In the genomic region with DNA sequence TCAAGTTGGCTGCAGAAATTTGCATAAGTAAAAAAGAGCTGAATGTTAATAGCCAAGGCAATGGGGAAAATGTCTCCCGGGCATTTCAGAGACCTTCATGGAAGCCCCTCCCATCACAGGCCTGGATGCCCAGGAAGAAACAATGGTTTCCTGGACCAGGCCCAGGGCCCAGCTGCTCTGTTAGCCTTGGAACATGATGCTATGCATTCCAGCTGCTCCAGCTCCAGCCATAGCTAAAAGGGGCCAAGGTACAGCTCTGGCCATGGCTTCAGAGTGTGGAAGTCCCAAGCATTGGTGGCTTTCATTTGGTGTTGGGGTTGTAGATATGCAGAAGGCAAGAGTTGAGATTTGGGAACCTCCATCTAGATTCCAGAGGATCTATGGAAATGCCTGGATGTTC, we compare ENCODE assay signal across 28 cellular contexts.
"Had no signal": no experiment of that assay in that cellular context is flagged by ENCODE, and none has a peak within 500 bp of the region (broad histone marks: within the 10 kb centered on the region; RNA-seq: fewer than 3 reads in every experiment).

No MANE protein-coding gene starts in this region.

- H3K4me1 ChIP-seq: colonic mucosa, esophagus muscularis mucosa, foreskin keratinocyte, gastrocnemius medialis, gastroesophageal sphincter had no signal

- ATAC-seq: effector memory CD8-positive, alpha-beta T cell; esophagus mucosa; foreskin keratinocyte; gastrocnemius medialis; gastroesophageal sphincter; heart left ventricle had no signal

- H3K4me3 ChIP-seq: colonic mucosa, coronary artery, dorsolateral prefrontal cortex, esophagus muscularis mucosa, esophagus squamous epithelium, gastrocnemius medialis, gastroesophageal sphincter, heart left ventricle had no signal

- H3K4me1 Mint-ChIP-seq: endodermal cell had no signal

- H3K9me3 ChIP-seq: colonic mucosa, esophagus muscularis mucosa, esophagus squamous epithelium, gastrocnemius medialis, gastroesophageal sphincter had no signal

- H3K27ac Mint-ChIP-seq: dendritic cell treated with granulocyte-macrophage colony-stimulating factor and Interleukin-4, amounts not matched to agents 40 ng/mL and 50 ng/mL, for 4 days; effector memory CD8-positive, alpha-beta T cell; endodermal cell had no signal

- H3K27me3 ChIP-seq: colonic mucosa, esophagus muscularis mucosa, esophagus squamous epithelium, foreskin keratinocyte, gastrocnemius medialis, gastroesophageal sphincter, heart left ventricle had no signal

- H3K36me3 ChIP-seq: colonic mucosa, esophagus muscularis mucosa, esophagus squamous epithelium, gastrocnemius medialis, gastroesophageal sphincter, heart left ventricle had no signal

- H3K27me3 Mint-ChIP-seq: dendritic cell treated with granulocyte-macrophage colony-stimulating factor and Interleukin-4, amounts not matched to agents 40 ng/mL and 50 ng/mL, for 4 days; effector memory CD8-positive, alpha-beta T cell had no signal

- FAIRE-seq: colon, endometrium, endothelial cell of umbilical vein, frontal cortex had no signal

- H3K4me3 Mint-ChIP-seq: dendritic cell treated with granulocyte-macrophage colony-stimulating factor and Interleukin-4, amounts not matched to agents 40 ng/mL and 50 ng/mL, for 4 days; effector memory CD8-positive, alpha-beta T cell; endodermal cell had no signal

- DNase-seq: colonic mucosa; cortex of kidney; dermis blood vessel endothelial cell; dorsolateral prefrontal cortex; effector CD4-positive, alpha-beta T cell; effector CD8-positive, alpha-beta T cell; effector memory CD4-positive, alpha-beta T cell; effector memory CD8-positive, alpha-beta T cell; endodermal cell; erythroblast; esophagus squamous epithelium; foreskin fibroblast; foreskin keratinocyte; foreskin melanocyte; gastrocnemius medialis; glutamatergic neuron; head of caudate nucleus; heart left ventricle had no signal

- H3K27ac ChIP-seq: colonic mucosa, coronary artery, dorsolateral prefrontal cortex, epithelial cell of prostate, esophagus muscularis mucosa, esophagus squamous epithelium, foreskin keratinocyte, gastrocnemius medialis, gastroesophageal sphincter, heart left ventricle had no signal
